In genomic region chrX:131394384-131394783, GRCh38 we compare ENCODE assay signal across 23 cellular contexts.
"Had no signal": no experiment of that assay in that cellular context is flagged by ENCODE, and none has a peak within 500 bp of the region (broad histone marks: within the 10 kb centered on the region; RNA-seq: fewer than 3 reads in every experiment).

No MANE protein-coding gene starts in this region.

- H3K27me3 Mint-ChIP-seq: activated naive CD4-positive, alpha-beta T cell treated with anti-CD3 and anti-CD28 coated beads, Interleukin-2, amount 50 U/mL, for 24 hours had no signal

- ATAC-seq: activated CD4-positive, CD25-positive, alpha-beta regulatory T cell treated with anti-CD3 and anti-CD28 coated beads, Interleukin-2, amount 50 U/mL, for 24 hours; activated T-cell treated with anti-CD3 and anti-CD28 coated beads, Interleukin-2, amount 50 U/mL, for 72 hours; esophagus mucosa; gastroesophageal sphincter; heart left ventricle; left ventricle myocardium superior; right cardiac atrium had no signal

- H3K9me3 ChIP-seq: gastroesophageal sphincter, prostate gland, tibial artery had no signal

- H3K4me1 ChIP-seq: gastroesophageal sphincter, heart left ventricle, prostate gland, tibial artery had no signal

- H3K4me1 Mint-ChIP-seq: activated naive CD4-positive, alpha-beta T cell treated with anti-CD3 and anti-CD28 coated beads, Interleukin-2, amount 50 U/mL, for 24 hours; nephron progenitor cell had no signal

- H3K27me3 ChIP-seq: gastroesophageal sphincter, tibial artery had no signal

- H3K4me3 Mint-ChIP-seq: activated naive CD4-positive, alpha-beta T cell treated with anti-CD3 and anti-CD28 coated beads, Interleukin-2, amount 50 U/mL, for 24 hours; activated T-cell treated with anti-CD3 and anti-CD28 coated beads, Interleukin-2, amount 50 U/mL, for 72 hours; nephron progenitor cell had no signal

- FAIRE-seq: astrocyte, kidney had no signal

- DNase-seq: activated CD4-positive, alpha-beta T cell treated with anti-CD3 and anti-CD28 coated beads, Interleukin-2, amount 50 U/mL, for 1 hour; activated CD8-positive, alpha-beta memory T cell treated with anti-CD3 and anti-CD28 coated beads for 24 hours; activated CD8-positive, alpha-beta memory T cell treated with anti-CD3 and anti-CD28 coated beads, Interleukin-2, amount 50 U/mL, for 48 hours; activated gamma-delta T cell; activated T-cell treated with anti-CD3 and anti-CD28 coated beads, Interleukin-2, amount 50 U/mL, for 72 hours; effector CD4-positive, alpha-beta T cell; heart left ventricle; kidney; left ventricle myocardium superior; nephron progenitor cell; occipital lobe; right cardiac atrium; stimulated activated CD4-positive, alpha-beta T cell treated with anti-CD3 and anti-CD28 coated beads, Interleukin-2, amount 100 ng/mL, for 24 hours; stimulated activated naive CD4-positive, alpha-beta T cell treated with Interleukin-2 at 50 U/mL for 16 hours; substantia nigra; T1000; tibial artery had no signal

- H3K27ac ChIP-seq: gastroesophageal sphincter, heart left ventricle, prostate gland, tibial artery had no signal

- H3K36me3 ChIP-seq: gastroesophageal sphincter, heart left ventricle, prostate gland, tibial artery had no signal

- H3K4me3 ChIP-seq: gastroesophageal sphincter, heart left ventricle, prostate gland, tibial artery had no signal

- H3K27ac Mint-ChIP-seq: activated naive CD4-positive, alpha-beta T cell treated with anti-CD3 and anti-CD28 coated beads, Interleukin-2, amount 50 U/mL, for 24 hours; activated T-cell treated with anti-CD3 and anti-CD28 coated beads, Interleukin-2, amount 50 U/mL, for 72 hours; nephron progenitor cell had no signal
